In the genomic region with DNA sequence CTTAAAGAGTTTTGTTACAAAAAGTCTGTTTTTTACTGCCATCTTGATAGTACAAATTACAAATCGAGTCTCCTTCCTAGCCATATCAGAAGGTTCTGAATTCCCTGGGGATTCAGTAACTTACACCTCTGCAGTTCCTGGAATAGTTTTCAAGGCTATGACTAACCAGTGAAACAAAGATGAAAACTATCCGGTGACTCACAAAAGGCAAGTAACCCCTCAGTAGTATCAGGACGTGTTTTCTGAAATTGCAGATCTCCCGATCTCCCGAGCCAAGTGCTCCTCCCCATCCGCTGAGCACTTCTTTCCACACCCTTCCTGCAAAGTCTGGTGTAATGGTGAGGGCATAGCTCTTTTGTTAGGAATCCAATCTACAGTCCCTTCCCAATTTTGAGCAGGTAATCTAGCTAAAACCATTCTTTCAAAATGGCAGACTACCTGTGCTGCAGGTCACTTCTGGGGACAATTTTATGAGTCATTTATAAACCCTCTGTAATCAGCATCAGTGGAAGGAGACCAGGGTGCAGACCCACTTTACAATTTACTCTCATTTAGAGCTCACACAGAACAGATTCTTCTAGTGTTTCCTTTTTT, we compare ENCODE assay signal across 12 cellular contexts. TPM values are rescaled to one million over a fixed set of nuclear protein-coding genes. Genes with fewer than 3 reads are reported as not detected.
DNase-seq lines count a peak whose midpoint lies in the region; ATAC-seq and TF ChIP-seq lines count a peak whose summit lies in the region.
"Had no signal": no experiment of that assay in that cellular context is flagged by ENCODE, and none has a peak within 500 bp of the region (broad histone marks: within the 10 kb centered on the region; RNA-seq: fewer than 3 reads in every experiment).

No MANE protein-coding gene starts in this region.

- no peaks in the 10 kb centered on the region for H3K4me1 ChIP-seq in adipocyte (ENCODE audit: control insufficient read depth, insufficient read depth, low read length)

- CTCF ChIA-PET in activated CD8-positive, alpha-beta memory T cell treated with anti-CD3 and anti-CD28 coated beads, Interleukin-2, amount 10 ng/mL, durations not matched to agents 7 days and 5 days (lab: Charles Lee): no interaction called here

- H3K4me3 Mint-ChIP-seq in activated CD8-positive, alpha-beta memory T cell treated with anti-CD3 and anti-CD28 coated beads, Interleukin-2, amount 10 ng/mL, durations not matched to agents 7 days and 5 days: no peak overlapping the region

- peaks cover 77% of the 10 kb centered on the region for H3K36me3 Mint-ChIP-seq in activated CD8-positive, alpha-beta memory T cell treated with anti-CD3 and anti-CD28 coated beads, Interleukin-2, amount 10 ng/mL, durations not matched to agents 7 days and 5 days

- no peaks in the 10 kb centered on the region for H3K27me3 ChIP-seq in adipocyte (replicated peaks; ENCODE audit: control insufficient read depth, insufficient read depth, low read length)

- no peak overlapping the region for H3K4me3 ChIP-seq in adipocyte (ENCODE audit: low read length)
- no peak overlapping the region for H3K4me3 ChIP-seq in foreskin fibroblast (ENCODE audit: low read depth in 1 of 2, low read length in 2 of 2)

- no peak overlapping the region for H3K9ac ChIP-seq in adipocyte (ENCODE audit: low read length)

- DNase-seq in activated CD8-positive, alpha-beta memory T cell treated with anti-CD3 and anti-CD28 coated beads, Interleukin-2, amount 10 ng/mL, durations not matched to agents 7 days and 5 days: no peak
- no peak for DNase-seq in activated CD8-positive, alpha-beta memory T cell treated with anti-CD3 and anti-CD28 coated beads, Interleukin-2, amount 50 U/mL, for 4 hours
- DNase-seq in adipocyte (ENCODE audit: low read depth) (peak; percentile 44), foreskin fibroblast (peak; percentile 78), stromal cell of bone marrow (ENCODE audit: low read depth) (peak; percentile 17), DMS53 treated with DMSO at 0.1 percent for 48 hours (lab: John Stamatoyannopoulos, UW; ENCODE audit: unreplicated experiment) (no peak), left lobe of liver (ENCODE audit: low spot score) (no peak)
- DNase-seq: activated naive CD4-positive, alpha-beta T cell treated with Interleukin-2 at 50 U/mL for 16 hours; NCI-H2029; posterior cingulate gyrus had no signal

- no peaks in the 10 kb centered on the region for H3K9me3 Mint-ChIP-seq in activated CD8-positive, alpha-beta memory T cell treated with anti-CD3 and anti-CD28 coated beads, Interleukin-2, amount 10 ng/mL, durations not matched to agents 7 days and 5 days (ENCODE audit: low read depth)

- no peak for TF ChIP-seq CTCF in foreskin fibroblast (IDR thresholded peaks at IDR 0.05; ENCODE audit: low read depth, low read length)

- H3K27me3 Mint-ChIP-seq in activated CD8-positive, alpha-beta memory T cell treated with anti-CD3 and anti-CD28 coated beads, Interleukin-2, amount 10 ng/mL, durations not matched to agents 7 days and 5 days: no peaks in the 10 kb centered on the region

- no peaks in the 10 kb centered on the region for H3K9me3 ChIP-seq in adipocyte (ENCODE audit: control insufficient read depth, low read length)

- H3K4me1 Mint-ChIP-seq in activated CD8-positive, alpha-beta memory T cell treated with anti-CD3 and anti-CD28 coated beads, Interleukin-2, amount 10 ng/mL, durations not matched to agents 7 days and 5 days: peaks cover 19% of the 10 kb centered on the region

- H3K27ac Mint-ChIP-seq in activated CD8-positive, alpha-beta memory T cell treated with anti-CD3 and anti-CD28 coated beads, Interleukin-2, amount 10 ng/mL, durations not matched to agents 7 days and 5 days: peak overlapping the region; percentile 3

- H3K36me3 ChIP-seq in adipocyte (ENCODE audit: control insufficient read depth, insufficient read depth, low read length, severe bottlenecking): no peaks in the 10 kb centered on the region

- no peak for ATAC-seq in activated CD8-positive, alpha-beta memory T cell treated with anti-CD3 and anti-CD28 coated beads, Interleukin-2, amount 10 ng/mL, durations not matched to agents 7 days and 5 days
- ATAC-seq in left lobe of liver (no peak), HG03571 (IDR thresholded peaks at IDR 0.05; ENCODE audit: unreplicated experiment) (no peak)
- ATAC-seq: Right ventricle myocardium inferior had no signal

RNA-seq across cellular contexts. Expression of a gene that starts 7.7 kb away (rescaled TPM):
- 10 to 100 TPM; 32.9 to 46.9 TPM for total RNA-seq in activated CD8-positive, alpha-beta memory T cell treated with anti-CD3 and anti-CD28 coated beads, Interleukin-2, amount 10 ng/mL, durations not matched to agents 7 days and 5 days
- total RNA-seq in left lobe of liver: 0.08 TPM

RNA-seq across cellular contexts. Expression of a gene that starts 31.2 kb away (rescaled TPM):
- total RNA-seq in activated CD8-positive, alpha-beta memory T cell treated with anti-CD3 and anti-CD28 coated beads, Interleukin-2, amount 10 ng/mL, durations not matched to agents 7 days and 5 days: not detected
- total RNA-seq in left lobe of liver: not detected

Comparison
In these comparisons a context has a peak if more than half of its experiments do, and no peak if none do; other contexts are left out.
1. DNase-seq: peak in adipocyte (single experiment), foreskin fibroblast (2 of 2) and stromal cell of bone marrow (single experiment); none in activated CD8-positive, alpha-beta memory T cell treated with anti-CD3 and anti-CD28 coated beads, Interleukin-2, amount 10 ng/mL, durations not matched to agents 7 days and 5 days (single experiment), activated CD8-positive, alpha-beta memory T cell treated with anti-CD3 and anti-CD28 coated beads, Interleukin-2, amount 50 U/mL, for 4 hours (single experiment), DMS53 treated with DMSO at 0.1 percent for 48 hours (single experiment) and left lobe of liver (single experiment).
2. RNA of a gene that starts 7.7 kb away (total RNA-seq): 32.9 to 46.9 TPM in activated CD8-positive, alpha-beta memory T cell treated with anti-CD3 and anti-CD28 coated beads, Interleukin-2, amount 10 ng/mL, durations not matched to agents 7 days and 5 days; 0.08 TPM in left lobe of liver (single experiment); every median in the first group is over 10 times any median in the second.